16 cellular contexts compared by ENCODE assay signal in the genomic region with DNA sequence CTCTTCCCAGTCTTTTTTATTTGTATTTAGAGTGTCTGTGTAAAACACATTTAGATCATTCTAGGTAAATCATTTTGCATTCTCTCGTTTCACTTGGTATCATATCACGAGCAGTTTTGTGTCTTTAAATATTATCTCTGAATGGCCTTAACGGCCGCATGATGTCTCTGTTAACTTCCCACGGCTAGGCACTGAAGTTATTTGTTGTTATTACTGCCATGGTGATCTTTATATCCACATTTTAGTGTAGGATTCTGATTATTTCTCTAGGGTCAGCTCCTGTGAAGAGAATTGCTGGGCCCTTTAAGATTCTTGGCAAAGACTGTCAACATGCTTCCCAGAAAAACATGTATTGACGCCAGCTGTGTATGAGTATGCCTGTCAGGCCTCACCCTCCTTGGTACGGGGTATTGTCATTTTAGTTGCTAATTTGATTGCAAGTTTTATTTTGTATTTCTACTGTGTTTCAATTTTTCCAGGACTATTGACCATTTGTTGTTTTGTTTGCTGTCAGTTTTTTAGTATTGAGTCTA.
A peak's percentile ranks its signal among the peaks of the same experiment; 100 is the strongest.
DNase-seq lines count a peak whose midpoint lies in the region; ATAC-seq and TF ChIP-seq lines count a peak whose summit lies in the region.
"Had no signal": no experiment of that assay in that cellular context is flagged by ENCODE, and none has a peak within 500 bp of the region (broad histone marks: within the 10 kb centered on the region; RNA-seq: fewer than 3 reads in every experiment).

No MANE protein-coding gene starts in this region.

- H3K36me3 Mint-ChIP-seq in HFFc6 (ENCODE audit: low read depth) = peaks cover under 1% of the 10 kb centered on the region
- peaks cover 0 to 10% (median 8%) of the 10 kb centered on the region in 3 donors for H3K36me3 Mint-ChIP-seq in naive thymus-derived CD8-positive, alpha-beta T cell

- H3K9me3 ChIP-seq in thoracic aorta = no peaks in the 10 kb centered on the region
- H3K9me3 ChIP-seq: neutrophil, upper lobe of left lung had no signal

- H3K9me3 Mint-ChIP-seq in HFFc6 = no peaks in the 10 kb centered on the region
- H3K9me3 Mint-ChIP-seq in naive thymus-derived CD8-positive, alpha-beta T cell = no peaks in the 10 kb centered on the region
- H3K9me3 Mint-ChIP-seq: effector memory CD8-positive, alpha-beta T cell had no signal

- peaks cover 14% of the 10 kb centered on the region for H3K4me1 Mint-ChIP-seq in HFFc6 (ENCODE audit: low read depth)
- H3K4me1 Mint-ChIP-seq in naive thymus-derived CD8-positive, alpha-beta T cell = peaks cover 0 to 29% (median 10%) of the 10 kb centered on the region in 4 donors

- DNase-seq in NCI-H748 (lab: John Stamatoyannopoulos, UW; ENCODE audit: unreplicated experiment) (peak; percentile 3), NCI-H748 treated with DMSO at 0.1 percent for 48 hours (lab: John Stamatoyannopoulos, UW) (no peak), brain pericyte (ENCODE audit: low read depth, low spot score) (peak; percentile 34), hepatic stellate cell (ENCODE audit: low spot score) (peak; percentile 24), thoracic aorta (ENCODE audit: low spot score) (no peak), HFFc6 (no peak)
- DNase-seq in activated effector memory CD4-positive, alpha-beta T cell treated with Interleukin-2 at 50 U/mL for 16 hours = no peak
- no peak for DNase-seq in naive thymus-derived CD8-positive, alpha-beta T cell
- DNase-seq: ACHN; activated T-cell treated with anti-CD3 and anti-CD28 coated beads for 4 hours; DMS153; effector memory CD8-positive, alpha-beta T cell; NCI-H1105 treated with DMSO at 0.1 percent for 48 hours; upper lobe of left lung had no signal

- no peak for ATAC-seq in thoracic aorta (ENCODE audit: insufficient number of reproducible peaks, low FRiP score, low read depth)
- ATAC-seq in naive thymus-derived CD8-positive, alpha-beta T cell = no peak
- ATAC-seq: activated CD4-positive, CD25-positive, alpha-beta regulatory T cell treated with anti-CD3 and anti-CD28 coated beads, Interleukin-2, amount 50 U/mL, for 24 hours; effector memory CD8-positive, alpha-beta T cell had no signal

- H3K4me1 ChIP-seq in thoracic aorta (ENCODE audit: control insufficient read depth in 1 of 2, low read depth in 2 of 2) = peaks cover 2 to 28% of the 10 kb centered on the region in 2 donors
- H3K4me1 ChIP-seq: upper lobe of left lung had no signal

- peak overlapping the region; percentile 28 for H3K4me3 ChIP-seq in thoracic aorta
- H3K4me3 ChIP-seq: upper lobe of left lung had no signal

- TF ChIP-seq CTCF in thoracic aorta (IDR thresholded peaks at IDR 0.05) (no peak), HFFc6 (IDR thresholded peaks at IDR 0.05) (no peak)

- H3K27me3 Mint-ChIP-seq in HFFc6 (ENCODE audit: insufficient read depth) = peaks cover 1% of the 10 kb centered on the region
- H3K27me3 Mint-ChIP-seq in naive thymus-derived CD8-positive, alpha-beta T cell = no peaks in the 10 kb centered on the region
- H3K27me3 Mint-ChIP-seq: effector memory CD8-positive, alpha-beta T cell had no signal

- H3K27ac ChIP-seq in thoracic aorta = no peak overlapping the region
- H3K27ac ChIP-seq: neutrophil, upper lobe of left lung had no signal

- H3K27ac Mint-ChIP-seq in HFFc6 = no peak overlapping the region
- H3K27ac Mint-ChIP-seq in naive thymus-derived CD8-positive, alpha-beta T cell = no peak overlapping the region
- H3K27ac Mint-ChIP-seq: effector memory CD8-positive, alpha-beta T cell had no signal

- no peaks in the 10 kb centered on the region for H3K36me3 ChIP-seq in thoracic aorta
- H3K36me3 ChIP-seq: neutrophil, upper lobe of left lung had no signal

- no peak overlapping the region for H3K4me3 Mint-ChIP-seq in HFFc6
- no peak overlapping the region for H3K4me3 Mint-ChIP-seq in naive thymus-derived CD8-positive, alpha-beta T cell
- H3K4me3 Mint-ChIP-seq: effector memory CD8-positive, alpha-beta T cell had no signal

- POLR2A ChIA-PET in naive thymus-derived CD8-positive, alpha-beta T cell (lab: Charles Lee) = no interaction called here

- H3K27me3 ChIP-seq in thoracic aorta (replicated peaks; ENCODE audit: insufficient read depth) = no peaks in the 10 kb centered on the region
- H3K27me3 ChIP-seq: neutrophil, upper lobe of left lung had no signal

Comparison
In these comparisons a context has a peak if more than half of its experiments do, and no peak if none do; other contexts are left out.
1. DNase-seq: peak in NCI-H748 (single experiment), brain pericyte (single experiment) and hepatic stellate cell (single experiment); none in NCI-H748 treated with DMSO at 0.1 percent for 48 hours (single experiment), thoracic aorta (single experiment), HFFc6 (single experiment), activated effector memory CD4-positive, alpha-beta T cell treated with Interleukin-2 at 50 U/mL for 16 hours (single experiment) and naive thymus-derived CD8-positive, alpha-beta T cell (0 of 10).